In the genomic region with DNA sequence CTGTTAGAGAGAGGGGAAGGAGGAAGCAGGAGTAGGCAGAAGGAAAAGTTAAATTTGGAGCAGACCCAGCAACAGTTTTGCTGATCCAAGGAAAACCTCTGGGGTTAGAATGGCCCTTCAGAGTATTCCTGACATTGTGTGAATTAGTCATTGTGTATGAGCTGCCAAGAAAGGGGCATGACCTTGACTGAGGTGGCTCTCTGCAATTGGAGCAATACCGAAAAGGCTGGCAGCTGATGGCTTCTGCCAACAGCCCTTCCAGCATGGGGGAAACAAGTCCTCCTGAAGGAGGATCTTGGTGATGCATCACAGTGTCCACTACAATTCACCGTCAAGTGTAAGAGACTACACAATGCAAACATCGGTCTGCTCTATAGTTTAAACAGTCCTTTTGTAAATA, we compare ENCODE assay signal across 9 cellular contexts. TPM values are rescaled to one million over a fixed set of nuclear protein-coding genes. Genes with fewer than 3 reads are reported as not detected.
DNase-seq lines count a peak whose midpoint lies in the region; ATAC-seq and TF ChIP-seq lines count a peak whose summit lies in the region.
"Had no signal": no experiment of that assay in that cellular context is flagged by ENCODE, and none has a peak within 500 bp of the region (broad histone marks: within the 10 kb centered on the region; RNA-seq: fewer than 3 reads in every experiment).

No MANE protein-coding gene starts in this region.

- no peak for TF ChIP-seq CTCF in SK-N-SH (IDR thresholded peaks at IDR 0.05)
- no peak for TF ChIP-seq CTCF in upper lobe of right lung (IDR thresholded peaks at IDR 0.05)

- H3K27ac ChIP-seq in SK-N-SH (ENCODE audit: low read depth in 2 of 2, low read length in 1 of 2) (no peak overlapping the region), upper lobe of right lung (no peak overlapping the region)
- no peak overlapping the region for H3K27ac ChIP-seq in CD4-positive, alpha-beta memory T cell (ENCODE audit: low read depth, low read length)

- H3K4me1 Mint-ChIP-seq in CD4-positive, alpha-beta memory T cell, result peaks cover 0 to 5% (median 3%) of the 10 kb centered on the region in 4 donors
- H3K4me1 Mint-ChIP-seq in immature natural killer cell, result no peaks in the 10 kb centered on the region
- H3K4me1 Mint-ChIP-seq: nephron had no signal

- intact Hi-C loops in Right ventricle myocardium superior (cut with DNase I), result no loop called here
- intact Hi-C loops in cardiac septum (cut with DNase I), result no loop called here
- intact Hi-C loops in upper lobe of right lung (cut with DNase I), result no loop called here
- intact Hi-C loops in CD4-positive, alpha-beta memory T cell (cut with micrococcal nuclease), result no loop called here

- H3K9me3 ChIP-seq in SK-N-SH, result no peaks in the 10 kb centered on the region
- no peaks in the 10 kb centered on the region for H3K9me3 ChIP-seq in upper lobe of right lung
- no peaks in the 10 kb centered on the region for H3K9me3 ChIP-seq in CD4-positive, alpha-beta memory T cell (ENCODE audit: control insufficient read depth in 1 of 2, low read length in 2 of 2)

- H4K20me1 ChIP-seq in SK-N-SH (ENCODE audit: insufficient read depth), result no peaks in the 10 kb centered on the region

- H2AFZ ChIP-seq in SK-N-SH (ENCODE audit: low read depth), result no peak overlapping the region

- no peaks in the 10 kb centered on the region for H3K9me2 ChIP-seq in SK-N-SH

- TF ChIP-seq EP300 in SK-N-SH (IDR thresholded peaks at IDR 0.05; ENCODE audit: borderline replicate concordance in 1 of 2, low read depth in 1 of 2, low read length in 1 of 2), result 0 out of 4 replicates have a peak, but pooled peaks of 1 of the 2 experiments have one; percentile 15

- peaks cover 18 to 19% of the 10 kb centered on the region in 2 donors for H3K27me3 Mint-ChIP-seq in CD4-positive, alpha-beta memory T cell
- H3K27me3 Mint-ChIP-seq in immature natural killer cell (ENCODE audit: low read depth in 3 of 3), result peaks cover 6 to 9% (median 9%) of the 10 kb centered on the region in 3 donors

- no peaks in the 10 kb centered on the region for H3K27me3 ChIP-seq in SK-N-SH (ENCODE audit: insufficient read depth)
- H3K27me3 ChIP-seq in upper lobe of right lung, result no peaks in the 10 kb centered on the region
- no peaks in the 10 kb centered on the region for H3K27me3 ChIP-seq in CD4-positive, alpha-beta memory T cell (ENCODE audit: insufficient read depth, low read length)

- peaks cover 0 to 1% (median 0%) of the 10 kb centered on the region in 8 donors for H3K9me3 Mint-ChIP-seq in CD4-positive, alpha-beta memory T cell
- H3K9me3 Mint-ChIP-seq in immature natural killer cell, result no peaks in the 10 kb centered on the region
- H3K9me3 Mint-ChIP-seq: nephron had no signal

- no peaks in the 10 kb centered on the region for H3F3A ChIP-seq in SK-N-SH (replicated peaks; ENCODE audit: insufficient read depth)

- no peak overlapping the region for H3K4me2 ChIP-seq in SK-N-SH

- peak overlapping the region in 1 of 7 donors; percentile 38 for H3K27ac Mint-ChIP-seq in CD4-positive, alpha-beta memory T cell
- no peak overlapping the region for H3K27ac Mint-ChIP-seq in immature natural killer cell
- H3K27ac Mint-ChIP-seq: nephron had no signal

- H3K79me2 ChIP-seq in SK-N-SH (ENCODE audit: insufficient read depth), result no peaks in the 10 kb centered on the region

- no peak for TF ChIP-seq RAD21 in SK-N-SH (IDR thresholded peaks at IDR 0.05; ENCODE audit: low read length)

- ATAC-seq in Right ventricle myocardium superior (ENCODE audit: poor library complexity) (peak; percentile 68), upper lobe of right lung (peak; percentile 94)

- no peaks in the 10 kb centered on the region; a peak in 1 of 4 replicates for H3K4me1 ChIP-seq in SK-N-SH (ENCODE audit: control insufficient read depth in 1 of 2, insufficient read depth in 2 of 2, low read depth in 1 of 2, low read length in 1 of 2)
- H3K4me1 ChIP-seq in upper lobe of right lung, result no peaks in the 10 kb centered on the region
- no peaks in the 10 kb centered on the region for H3K4me1 ChIP-seq in CD4-positive, alpha-beta memory T cell (ENCODE audit: insufficient read depth, low read length)

- DNase-seq in Right ventricle myocardium superior, result no peak
- DNase-seq in cardiac septum (ENCODE audit: low spot score), result no peak
- DNase-seq in SK-N-SH, result no peak
- peak; percentile 69 for DNase-seq in glomerular visceral epithelial cell (ENCODE audit: extremely low spot score)
- DNase-seq in upper lobe of right lung, result no peak
- no peak for DNase-seq in NCI-H1417 (lab: John Stamatoyannopoulos, UW)
- DNase-seq in CD4-positive, alpha-beta memory T cell, result no peak
- no peak for DNase-seq in immature natural killer cell

- 66% methylated on average over 3 of the region's 3 CpGs for WGBS in SK-N-SH (ENCODE audit: low lambda C conversion rate)

- no peak overlapping the region for H3K9ac ChIP-seq in SK-N-SH

- H3K4me3 ChIP-seq in SK-N-SH (ENCODE audit: low read depth in 2 of 2, low read length in 1 of 2) (no peak overlapping the region), upper lobe of right lung (no peak overlapping the region)
- no peak overlapping the region for H3K4me3 ChIP-seq in CD4-positive, alpha-beta memory T cell (ENCODE audit: low read length in 2 of 2)

- H3K36me3 ChIP-seq in SK-N-SH (replicated peaks in 1 of 2; ENCODE audit: control insufficient read depth in 1 of 2, insufficient read depth in 2 of 2, low read length in 1 of 2), result no peaks in the 10 kb centered on the region
- H3K36me3 ChIP-seq in upper lobe of right lung, result no peaks in the 10 kb centered on the region
- H3K36me3 ChIP-seq in CD4-positive, alpha-beta memory T cell (ENCODE audit: insufficient read depth, low read length), result no peaks in the 10 kb centered on the region

- POLR2A ChIA-PET in SK-N-SH (lab: Yijun Ruan, JAX), result no interaction called here
- POLR2A ChIA-PET in CD4-positive, alpha-beta memory T cell (lab: Charles Lee; ENCODE audit: partially characterized antibody), result no interaction called here

- H3K36me3 Mint-ChIP-seq in CD4-positive, alpha-beta memory T cell, result no peaks in the 10 kb centered on the region
- no peaks in the 10 kb centered on the region for H3K36me3 Mint-ChIP-seq in immature natural killer cell

- no peak overlapping the region for H3K4me3 Mint-ChIP-seq in CD4-positive, alpha-beta memory T cell
- H3K4me3 Mint-ChIP-seq in immature natural killer cell, result peak overlapping the region in 1 of 5 donors; percentile 26
- H3K4me3 Mint-ChIP-seq: nephron had no signal

- CTCF ChIA-PET in SK-N-SH (lab: Yijun Ruan, JAX), result interaction anchor here (0.6 to 4.5 kb wide), 4 partner anchors 29 to 417 kb away, joined by 3 to 22 read pairs (median 4); no protein-coding TSS in a partner anchor
- CTCF ChIA-PET in CD4-positive, alpha-beta memory T cell (lab: Charles Lee; ENCODE audit: partially characterized antibody), result no interaction called here

TF ChIP-seq in SK-N-SH, 30 proteins besides CTCF, POLR2A, EP300 and RAD21 (continues in another document):
- TF ChIP-seq NFIC (IDR thresholded peaks at IDR 0.05; ENCODE audit: borderline replicate concordance) (peak; percentile 83), TEAD4 (IDR thresholded peaks at IDR 0.05; ENCODE audit: borderline replicate concordance, insufficient read depth) (no peak), TCF12 (IDR thresholded peaks at IDR 0.05) (peak; percentile 26; the same call in 1 of the 2 replicates), JUND (IDR thresholded peaks at IDR 0.05) (peak; percentile 32; the same call in 1 of the 2 replicates), RXRA (IDR thresholded peaks at IDR 0.05; ENCODE audit: borderline replicate concordance, low read depth) (peak; percentile 61; the same call in 1 of the 2 replicates), RCOR1 (IDR thresholded peaks at IDR 0.05; ENCODE audit: low read length) (no peak), SMC3 (IDR thresholded peaks at IDR 0.05; ENCODE audit: low read depth, low read length) (no peak), GATA2 (CRISPR knock-in tag; IDR thresholded peaks at IDR 0.05) (no peak), GABPA (IDR thresholded peaks at IDR 0.05; ENCODE audit: low read depth) (no peak)
- TF ChIP-seq, protein P1, sequence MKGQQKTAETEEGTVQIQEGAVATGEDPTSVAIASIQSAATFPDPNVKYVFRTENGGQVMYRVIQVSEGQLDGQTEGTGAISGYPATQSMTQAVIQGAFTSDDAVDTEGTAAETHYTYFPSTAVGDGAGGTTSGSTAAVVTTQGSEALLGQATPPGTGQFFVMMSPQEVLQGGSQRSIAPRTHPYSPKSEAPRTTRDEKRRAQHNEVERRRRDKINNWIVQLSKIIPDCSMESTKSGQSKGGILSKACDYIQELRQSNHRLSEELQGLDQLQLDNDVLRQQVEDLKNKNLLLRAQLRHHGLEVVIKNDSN (IDR thresholded peaks at IDR 0.05; ENCODE audit: borderline replicate concordance, low read depth), result no peak
- TF ChIP-seq, protein P2, sequence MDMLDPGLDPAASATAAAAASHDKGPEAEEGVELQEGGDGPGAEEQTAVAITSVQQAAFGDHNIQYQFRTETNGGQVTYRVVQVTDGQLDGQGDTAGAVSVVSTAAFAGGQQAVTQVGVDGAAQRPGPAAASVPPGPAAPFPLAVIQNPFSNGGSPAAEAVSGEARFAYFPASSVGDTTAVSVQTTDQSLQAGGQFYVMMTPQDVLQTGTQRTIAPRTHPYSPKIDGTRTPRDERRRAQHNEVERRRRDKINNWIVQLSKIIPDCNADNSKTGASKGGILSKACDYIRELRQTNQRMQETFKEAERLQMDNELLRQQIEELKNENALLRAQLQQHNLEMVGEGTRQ (IDR thresholded peaks at IDR 0.05; ENCODE audit: borderline replicate concordance, low read depth, low read length), result no peak
- TF ChIP-seq, protein P3, sequence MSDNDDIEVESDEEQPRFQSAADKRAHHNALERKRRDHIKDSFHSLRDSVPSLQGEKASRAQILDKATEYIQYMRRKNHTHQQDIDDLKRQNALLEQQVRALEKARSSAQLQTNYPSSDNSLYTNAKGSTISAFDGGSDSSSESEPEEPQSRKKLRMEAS (IDR thresholded peaks at IDR 0.05; ENCODE audit: low read depth), result no peak; the same call in 1 of the 2 replicates
- TF ChIP-seq, protein P4, sequence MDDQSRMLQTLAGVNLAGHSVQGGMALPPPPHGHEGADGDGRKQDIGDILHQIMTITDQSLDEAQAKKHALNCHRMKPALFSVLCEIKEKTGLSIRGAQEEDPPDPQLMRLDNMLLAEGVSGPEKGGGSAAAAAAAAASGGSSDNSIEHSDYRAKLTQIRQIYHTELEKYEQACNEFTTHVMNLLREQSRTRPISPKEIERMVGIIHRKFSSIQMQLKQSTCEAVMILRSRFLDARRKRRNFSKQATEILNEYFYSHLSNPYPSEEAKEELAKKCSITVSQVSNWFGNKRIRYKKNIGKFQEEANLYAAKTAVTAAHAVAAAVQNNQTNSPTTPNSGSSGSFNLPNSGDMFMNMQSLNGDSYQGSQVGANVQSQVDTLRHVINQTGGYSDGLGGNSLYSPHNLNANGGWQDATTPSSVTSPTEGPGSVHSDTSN (IDR thresholded peaks at IDR 0.05), result peak; percentile 55

RNA-seq across cellular contexts. Expression of a gene that starts 20.6 kb away (rescaled TPM):
- total RNA-seq in Right ventricle myocardium superior, result 25.7 TPM
- total RNA-seq in cardiac septum, result 32.5 TPM
- 8.5 and 9.9 TPM in 2 replicates for polyA plus RNA-seq in SK-N-SH (2012; rRNA removed)
- polyA plus RNA-seq in SK-N-SH (2012; cell fraction: cytosol; rRNA removed), result 19.1 and 21.4 TPM in 2 replicates
- polyA plus RNA-seq in SK-N-SH (2012; cell fraction: nucleus; rRNA removed), result 5.9 and 10.8 TPM in 2 replicates
- total RNA-seq in upper lobe of right lung, result 40.0 TPM
- 10 to 100 TPM; 12.7 to 13.5 TPM for total RNA-seq in CD4-positive, alpha-beta memory T cell
- polyA plus RNA-seq in CD4-positive, alpha-beta memory T cell, result 1 to 10 TPM; 1.9 to 2.9 TPM
- 1 to 10 TPM; 1.1 to 2.4 (median 1.7) TPM for polyA plus RNA-seq in immature natural killer cell
